Comparison of ENCODE assay signal across 16 cellular contexts in the genomic region with DNA sequence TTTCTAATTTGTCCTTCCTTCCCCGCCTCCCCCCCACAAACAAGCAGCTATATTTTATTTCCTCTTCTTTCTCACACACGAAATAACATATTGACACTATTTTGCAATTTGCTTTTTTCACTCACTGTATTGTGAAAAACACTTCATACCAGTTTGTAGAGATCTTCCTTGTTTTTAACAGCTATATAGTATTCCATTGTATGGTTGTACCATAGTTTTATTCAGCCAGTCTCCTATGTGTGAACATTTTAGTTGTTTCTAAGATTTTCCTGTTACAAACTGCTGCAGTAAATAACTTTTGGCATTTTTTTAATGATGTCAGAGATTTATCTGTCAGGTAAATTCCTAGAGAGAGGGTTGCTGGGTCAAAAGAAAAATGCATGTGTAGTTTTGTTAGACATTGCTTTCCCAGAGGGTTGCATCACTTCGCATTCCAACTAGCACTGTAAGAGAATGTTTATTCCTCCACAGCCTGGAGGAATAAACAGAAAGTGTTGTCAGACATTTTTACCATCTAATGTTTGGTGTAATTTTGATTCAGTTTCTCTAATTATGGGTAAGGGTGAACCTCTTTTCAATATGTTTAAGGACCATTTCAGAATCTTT.
DNase-seq lines count a peak whose midpoint lies in the region; ATAC-seq, FAIRE-seq and TF ChIP-seq lines count a peak whose summit lies in the region.
"Had no signal": no experiment of that assay in that cellular context is flagged by ENCODE, and none has a peak within 500 bp of the region (broad histone marks: within the 10 kb centered on the region; RNA-seq: fewer than 3 reads in every experiment).

No MANE protein-coding gene starts in this region.

- POLR2A ChIA-PET in AG04450 (lab: Yijun Ruan, JAX), result interaction anchor here (1.0 kb wide), 1 partner anchor 113 kb away, joined by 3 read pairs; no protein-coding TSS in a partner anchor

- FAIRE-seq in H54 (lab: Jason Lieb, UNC), result peak; percentile 38
- FAIRE-seq: G401.6, GM12892 had no signal

- in situ Hi-C loops in astrocyte of the cerebellum (cut with HindIII; ENCODE audit: low sequenced_read_pairs) (no loop called here), ACHN (cut with HindIII; ENCODE audit: low pct_ligation_motif_present, low pct_unique_long_range_greater_than_20kb, low sequenced_read_pairs) (no loop called here)

- no peak for ATAC-seq in foreskin keratinocyte

- CTCF ChIA-PET in AG04450 (lab: Charles Lee), result interaction anchor here (0.7 to 2.7 kb wide), 4 partner anchors 14 to 253 kb away, joined by 3 to 8 read pairs (median 3); a partner anchor contains a TSS

- no peak for TF ChIP-seq CTCF in AG04450 (IDR thresholded peaks at IDR 0.05; ENCODE audit: low read depth, low read length)
- no peak for TF ChIP-seq CTCF in astrocyte of the cerebellum (IDR thresholded peaks at IDR 0.05; ENCODE audit: low read depth, low read length, missing control alignments)
- no peak for TF ChIP-seq CTCF in foreskin keratinocyte (conservative IDR thresholded peaks at IDR 0.05)

- H3K4me1 ChIP-seq in foreskin keratinocyte, result peaks cover 7% of the 10 kb centered on the region
- H3K4me1 ChIP-seq: right atrium auricular region had no signal

- H3K4me3 ChIP-seq in AG04450 (ENCODE audit: low read depth, low read length) (no peak overlapping the region), astrocyte of the cerebellum (ENCODE audit: low read depth, low read length) (no peak overlapping the region)
- H3K4me3 ChIP-seq: right atrium auricular region, stomach had no signal

- peak; percentile 71 for DNase-seq in AG04450 (ENCODE audit: low read depth, low spot score)
- no peak for DNase-seq in H54 (ENCODE audit: insufficient read length, low spot score)
- DNase-seq in astrocyte of the cerebellum (ENCODE audit: low read depth), result peak; percentile 11
- peak; percentile 49 to 73 for DNase-seq in foreskin keratinocyte
- no peak for DNase-seq in amygdala (lab: John Stamatoyannopoulos, UW)
- DNase-seq in ACHN, result no peak
- DNase-seq in NCI-H1105 treated with DMSO at 0.1 percent for 48 hours (lab: John Stamatoyannopoulos, UW), result no peak
- DNase-seq in NCI-H69 (lab: John Stamatoyannopoulos, UW), result no peak
- DNase-seq: activated naive CD4-positive, alpha-beta T cell; dermis blood vessel endothelial cell; NCI-H1048; NCI-H748 treated with DMSO at 0.1 percent for 48 hours; stomach had no signal

- H3K27me3 ChIP-seq in AG04450 (ENCODE audit: control insufficient read depth, insufficient read depth, low read length), result no peaks in the 10 kb centered on the region
- no peaks in the 10 kb centered on the region for H3K27me3 ChIP-seq in foreskin keratinocyte
- H3K27me3 ChIP-seq: right atrium auricular region, stomach had no signal

- no peak for TF ChIP-seq POLR2A in H54 (IDR thresholded peaks at IDR 0.05; ENCODE audit: low read depth, low read length)

- H3K27ac ChIP-seq in AG04450 (ENCODE audit: low read depth, low read length), result no peak overlapping the region
- no peak overlapping the region for H3K27ac ChIP-seq in foreskin keratinocyte
- H3K27ac ChIP-seq: right atrium auricular region had no signal

- no peaks in the 10 kb centered on the region; the same call in 1 of the 2 replicates for H3K9me3 ChIP-seq in AG04450 (ENCODE audit: control insufficient read depth, insufficient read depth, low read length)
- H3K9me3 ChIP-seq: right atrium auricular region, stomach had no signal

Comparison
In these comparisons a context has a peak if more than half of its experiments do, and no peak if none do; other contexts are left out.
1. DNase-seq: peak in AG04450 (single experiment), astrocyte of the cerebellum (single experiment) and foreskin keratinocyte (2 of 2); none in H54 (single experiment), amygdala (0 of 56), ACHN (single experiment), NCI-H1105 treated with DMSO at 0.1 percent for 48 hours (single experiment) and NCI-H69 (single experiment).